1 cellular context compared by ENCODE assay signal in genomic region chr6:136703331-136703846, GRCh38.
TF ChIP-seq lines count a peak whose summit lies in the region.

No MANE protein-coding gene starts in this region.

TF ChIP-seq in HCT116, 20 proteins besides CTCF, POLR2A, EP300 and RAD21 (continued from another document):
- no peak for TF ChIP-seq ZBTB33 (IDR thresholded peaks at IDR 0.05; ENCODE audit: extremely low read depth, insufficient replicate concordance, low read length)
- no peak for TF ChIP-seq EGR1 (IDR thresholded peaks at IDR 0.05; ENCODE audit: low read depth)
- no peak for TF ChIP-seq JUND (IDR thresholded peaks at IDR 0.05)
- TF ChIP-seq ELF1 (IDR thresholded peaks at IDR 0.05; ENCODE audit: borderline replicate concordance, low read depth): no peak
